ENCODE assay signal across 8 cellular contexts in genomic region chr1:12518956-12519707, GRCh38.
DNase-seq lines count a peak whose midpoint lies in the region; ATAC-seq and TF ChIP-seq lines count a peak whose summit lies in the region.

No MANE protein-coding gene starts in this region.

- no peak overlapping the region for H3K4me3 ChIP-seq in gastrocnemius medialis

- H3K36me3 ChIP-seq in gastrocnemius medialis: no peaks in the 10 kb centered on the region

- in situ Hi-C loops in gastrocnemius medialis (cut with MboI; ENCODE audit: low sequenced_read_pairs in 4 of 4): no loop called here

- no peaks in the 10 kb centered on the region for H3K27me3 ChIP-seq in gastrocnemius medialis

- TF ChIP-seq CTCF in gastrocnemius medialis (IDR thresholded peaks at IDR 0.05 in 4 of 5, conservative IDR thresholded peaks at IDR 0.05 in 1 of 5): no peak

- ATAC-seq in gastrocnemius medialis (peak; percentile 53 to 85), GM18873 (IDR thresholded peaks at IDR 0.05; ENCODE audit: low FRiP score, unreplicated experiment) (no peak), GM19035 (IDR thresholded peaks at IDR 0.05; ENCODE audit: unreplicated experiment) (no peak), GM18505 (IDR thresholded peaks at IDR 0.05; ENCODE audit: unreplicated experiment) (no peak)

- H3K27ac ChIP-seq in gastrocnemius medialis: peak overlapping the region in 3 of 4 donors; percentile 17 to 41 (median 40)

- TF ChIP-seq POLR2A in gastrocnemius medialis (IDR thresholded peaks at IDR 0.05) (no peak), GM18505 (IDR thresholded peaks at IDR 0.05; ENCODE audit: borderline replicate concordance, extremely low read depth, insufficient read depth, insufficient read length) (no peak)

- no peaks in the 10 kb centered on the region for H3K9me3 ChIP-seq in gastrocnemius medialis

- peak; percentile 67 for DNase-seq in Ammon's horn (ENCODE audit: low spot score)
- DNase-seq in activated CD4-positive, alpha-beta T cell treated with anti-CD3 and anti-CD28 coated beads, Interleukin-2, amount 50 U/mL, for 48 hours: peak; percentile 57 to 68
- peak; percentile 45 for DNase-seq in globus pallidus (ENCODE audit: low spot score)
- DNase-seq in gastrocnemius medialis: peak; percentile 52 to 81
- DNase-seq in NCI-H1092 (lab: John Stamatoyannopoulos, UW): no peak

- peaks cover 15 to 19% of the 10 kb centered on the region in 2 donors for H3K4me1 ChIP-seq in gastrocnemius medialis

- intact Hi-C loops in gastrocnemius medialis (cut with DNase I; ENCODE audit: low total_unique reads): no loop called here

Comparison
In these comparisons a context has a peak if more than half of its experiments do, and no peak if none do; other contexts are left out.
1. ATAC-seq: peak in gastrocnemius medialis (2 of 2); none in GM18873 (single experiment), GM19035 (single experiment) and GM18505 (single experiment).